In the genomic region with DNA sequence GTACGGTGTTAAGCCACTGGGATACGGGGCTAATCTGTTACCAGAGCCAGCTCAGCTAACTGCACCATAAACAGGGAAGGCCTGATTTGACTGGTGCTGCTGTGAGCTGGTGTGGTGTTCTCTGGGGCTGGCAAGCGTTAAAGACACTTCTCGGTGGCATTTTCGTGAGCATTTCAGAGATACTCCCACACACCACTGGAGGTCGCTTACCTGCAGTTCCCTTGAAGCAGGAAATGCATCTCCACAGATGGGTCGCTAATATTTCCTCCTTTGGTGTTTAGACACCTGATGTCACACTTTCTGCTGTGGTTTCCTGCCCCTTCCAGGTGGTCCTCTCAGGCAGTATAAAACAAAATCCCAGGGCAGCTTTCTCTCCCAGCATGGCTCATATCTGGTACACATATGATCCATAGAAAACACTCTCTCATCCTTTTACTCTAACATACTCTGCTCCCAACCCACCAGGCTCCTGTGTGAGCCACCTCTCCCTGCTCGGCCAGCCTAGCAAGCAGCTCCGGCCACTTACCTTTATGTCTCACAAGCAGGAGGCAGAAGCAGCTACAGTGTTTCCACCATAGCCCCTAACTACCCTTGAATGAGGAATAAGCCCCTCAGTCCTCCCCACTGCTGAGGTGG, we compare ENCODE assay signal across 8 cellular contexts.
DNase-seq lines count a peak whose midpoint lies in the region; ATAC-seq and TF ChIP-seq lines count a peak whose summit lies in the region.

No MANE protein-coding gene starts in this region.

- H3K36me3 ChIP-seq in GM23338 (ENCODE audit: insufficient read depth): no peaks in the 10 kb centered on the region

- H3K4me1 ChIP-seq in GM23338 (ENCODE audit: insufficient read depth): no peaks in the 10 kb centered on the region

- H3K4me3 ChIP-seq in GM23338: no peak overlapping the region

- H3K9me2 ChIP-seq in GM23338 (ENCODE audit: insufficient read depth): no peaks in the 10 kb centered on the region

- no peaks in the 10 kb centered on the region for H3K9me3 Mint-ChIP-seq in GM23338

- no peaks in the 10 kb centered on the region for H4K20me1 ChIP-seq in GM23338 (replicated peaks; ENCODE audit: insufficient read depth)

- no peaks in the 10 kb centered on the region for H3K79me2 ChIP-seq in GM23338 (replicated peaks; ENCODE audit: insufficient read depth)

- peak; percentile 99 for ATAC-seq in GM23338

- H3F3A ChIP-seq in GM23338 (replicated peaks; ENCODE audit: low read depth): no peaks in the 10 kb centered on the region

- H3K27ac ChIP-seq in GM23338 (ENCODE audit: low read depth): no peak overlapping the region

- H3K4me2 ChIP-seq in GM23338: no peak overlapping the region

- DNase-seq in NCI-H2171 treated with DMSO at 0.1 percent for 48 hours (lab: John Stamatoyannopoulos, UW) (peak; percentile 0), NCI-H2171 (lab: John Stamatoyannopoulos, UW) (no peak), GM23338 (ENCODE audit: low spot score) (peak; percentile 83), KBM-7 (peak; percentile 15), iPS DF 19.7 (ENCODE audit: low read depth, low spot score) (peak; percentile 30), HPDE6-E6E7 (ENCODE audit: extremely low spot score) (no peak), amygdala (lab: John Stamatoyannopoulos, UW) (no peak), GM03348 (ENCODE audit: low spot score) (no peak)

- peak overlapping the region; percentile 83; the same call in 1 of the 2 replicates for H2AFZ ChIP-seq in GM23338

- peaks cover 2% of the 10 kb centered on the region for H3K27me3 Mint-ChIP-seq in GM23338 (ENCODE audit: insufficient read depth, low read depth, poor library complexity)

- H3K27me3 ChIP-seq in GM23338 (ENCODE audit: insufficient read depth): no peaks in the 10 kb centered on the region

- 0 out of 3 replicates have a peak, but pooled peaks cover 3% of the 10 kb centered on the region for H3K4me1 Mint-ChIP-seq in GM23338

- H3K4me3 Mint-ChIP-seq in GM23338: no peak overlapping the region

- H3K27ac Mint-ChIP-seq in GM23338: no peak overlapping the region

- in situ Hi-C loops in KBM-7 (cut with MboI; ENCODE audit: low pct_unique_long_range_greater_than_20kb, low sequenced_read_pairs): no loop called here

- TF ChIP-seq CTCF in GM23338 (conservative IDR thresholded peaks at IDR 0.05; ENCODE audit: low read depth in 2 of 2): peak; percentile 63 to 77

- no peaks in the 10 kb centered on the region for H3K36me3 Mint-ChIP-seq in GM23338 (ENCODE audit: low read depth)

TF ChIP-seq in GM23338, 12 proteins besides CTCF, POLR2A, EP300 and RAD21:
- TF ChIP-seq ZNF331 (CRISPR knock-in tag; IDR thresholded peaks at IDR 0.05; ENCODE audit: low read depth): no peak
- TF ChIP-seq, protein P1, sequence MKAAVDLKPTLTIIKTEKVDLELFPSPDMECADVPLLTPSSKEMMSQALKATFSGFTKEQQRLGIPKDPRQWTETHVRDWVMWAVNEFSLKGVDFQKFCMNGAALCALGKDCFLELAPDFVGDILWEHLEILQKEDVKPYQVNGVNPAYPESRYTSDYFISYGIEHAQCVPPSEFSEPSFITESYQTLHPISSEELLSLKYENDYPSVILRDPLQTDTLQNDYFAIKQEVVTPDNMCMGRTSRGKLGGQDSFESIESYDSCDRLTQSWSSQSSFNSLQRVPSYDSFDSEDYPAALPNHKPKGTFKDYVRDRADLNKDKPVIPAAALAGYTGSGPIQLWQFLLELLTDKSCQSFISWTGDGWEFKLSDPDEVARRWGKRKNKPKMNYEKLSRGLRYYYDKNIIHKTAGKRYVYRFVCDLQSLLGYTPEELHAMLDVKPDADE (IDR thresholded peaks at IDR 0.05): no peak; the same call in 1 of the 2 replicates
- TF ChIP-seq NANOG (IDR thresholded peaks at IDR 0.05; ENCODE audit: borderline replicate concordance): no peak
- TF ChIP-seq, protein P2, sequence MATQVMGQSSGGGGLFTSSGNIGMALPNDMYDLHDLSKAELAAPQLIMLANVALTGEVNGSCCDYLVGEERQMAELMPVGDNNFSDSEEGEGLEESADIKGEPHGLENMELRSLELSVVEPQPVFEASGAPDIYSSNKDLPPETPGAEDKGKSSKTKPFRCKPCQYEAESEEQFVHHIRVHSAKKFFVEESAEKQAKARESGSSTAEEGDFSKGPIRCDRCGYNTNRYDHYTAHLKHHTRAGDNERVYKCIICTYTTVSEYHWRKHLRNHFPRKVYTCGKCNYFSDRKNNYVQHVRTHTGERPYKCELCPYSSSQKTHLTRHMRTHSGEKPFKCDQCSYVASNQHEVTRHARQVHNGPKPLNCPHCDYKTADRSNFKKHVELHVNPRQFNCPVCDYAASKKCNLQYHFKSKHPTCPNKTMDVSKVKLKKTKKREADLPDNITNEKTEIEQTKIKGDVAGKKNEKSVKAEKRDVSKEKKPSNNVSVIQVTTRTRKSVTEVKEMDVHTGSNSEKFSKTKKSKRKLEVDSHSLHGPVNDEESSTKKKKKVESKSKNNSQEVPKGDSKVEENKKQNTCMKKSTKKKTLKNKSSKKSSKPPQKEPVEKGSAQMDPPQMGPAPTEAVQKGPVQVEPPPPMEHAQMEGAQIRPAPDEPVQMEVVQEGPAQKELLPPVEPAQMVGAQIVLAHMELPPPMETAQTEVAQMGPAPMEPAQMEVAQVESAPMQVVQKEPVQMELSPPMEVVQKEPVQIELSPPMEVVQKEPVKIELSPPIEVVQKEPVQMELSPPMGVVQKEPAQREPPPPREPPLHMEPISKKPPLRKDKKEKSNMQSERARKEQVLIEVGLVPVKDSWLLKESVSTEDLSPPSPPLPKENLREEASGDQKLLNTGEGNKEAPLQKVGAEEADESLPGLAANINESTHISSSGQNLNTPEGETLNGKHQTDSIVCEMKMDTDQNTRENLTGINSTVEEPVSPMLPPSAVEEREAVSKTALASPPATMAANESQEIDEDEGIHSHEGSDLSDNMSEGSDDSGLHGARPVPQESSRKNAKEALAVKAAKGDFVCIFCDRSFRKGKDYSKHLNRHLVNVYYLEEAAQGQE (IDR thresholded peaks at IDR 0.05; ENCODE audit: unreplicated experiment): no peak

Comparison
In these comparisons a context has a peak if more than half of its experiments do, and no peak if none do; other contexts are left out.
1. DNase-seq: peak in NCI-H2171 treated with DMSO at 0.1 percent for 48 hours (single experiment), GM23338 (single experiment), KBM-7 (single experiment) and iPS DF 19.7 (single experiment); none in NCI-H2171 (single experiment), HPDE6-E6E7 (single experiment), amygdala (0 of 56) and GM03348 (single experiment).